ENCODE assay signal across 14 cellular contexts in genomic region chr18:24214913-24215312, GRCh38.
DNase-seq lines count a peak whose midpoint lies in the region; ATAC-seq and TF ChIP-seq lines count a peak whose summit lies in the region.
"Had no signal": no experiment of that assay in that cellular context is flagged by ENCODE, and none has a peak within 500 bp of the region (broad histone marks: within the 10 kb centered on the region; RNA-seq: fewer than 3 reads in every experiment).

No MANE protein-coding gene starts in this region.

- H3K27me3 ChIP-seq in PC-3 (ENCODE audit: low read length) (no peaks in the 10 kb centered on the region), esophagus muscularis mucosa (no peaks in the 10 kb centered on the region)
- H3K27me3 ChIP-seq: BLaER1 treated with 17β-estradiol and CSF1 and Interleukin-3, amounts not matched to agents 10 nM and 100 nM; ovary; uterus had no signal

- H3F3A ChIP-seq in PC-3 (ENCODE audit: low read length, unreplicated experiment): peaks cover 14% of the 10 kb centered on the region

- H3K79me2 ChIP-seq in PC-3 (ENCODE audit: low read length): peaks cover 18% of the 10 kb centered on the region

- WGBS in esophagus muscularis mucosa: 43% methylated on average over 1 of the region's 1 CpG

- intact Hi-C loops in Calu3 (cut with micrococcal nuclease; ENCODE audit: unreplicated experiment) (loop anchor here (2.0 to 5.0 kb wide), 3 partner anchors 38 to 78 kb away; partner anchors contain the start of gene CABYR), PC-3 (cut with micrococcal nuclease) (loop anchor here (1.0 to 5.0 kb wide), 2 partner anchors 43 to 56 kb away; no protein-coding TSS in a partner anchor), esophagus muscularis mucosa (cut with DNase I) (loop anchor here (5.0 kb wide), 1 partner anchor 57 kb away; no protein-coding TSS in a partner anchor)

- ATAC-seq in PC-3 (no peak), WTC11 (no peak)
- no peak for ATAC-seq in stimulated activated naive CD8-positive, alpha-beta T cell treated with anti-CD3 and anti-CD28 coated beads, Interleukin-15, amount 100 ng/mL, for 72 hours
- ATAC-seq: GM12878 had no signal

- H3K36me3 Mint-ChIP-seq in Calu3 (ENCODE audit: insufficient read depth, unreplicated experiment) (peaks cover 13% of the 10 kb centered on the region), osteocyte (ENCODE audit: unreplicated experiment) (peaks cover 10% of the 10 kb centered on the region), progenitor cell of endocrine pancreas (ENCODE audit: insufficient read depth) (peaks cover 2% of the 10 kb centered on the region), WTC11 (no peaks in the 10 kb centered on the region), HFFc6 (ENCODE audit: low read depth) (no peaks in the 10 kb centered on the region)

- H3K27me3 Mint-ChIP-seq in Calu3 (ENCODE audit: unreplicated experiment) (no peaks in the 10 kb centered on the region), osteocyte (ENCODE audit: unreplicated experiment) (no peaks in the 10 kb centered on the region), progenitor cell of endocrine pancreas (no peaks in the 10 kb centered on the region), WTC11 (ENCODE audit: low read depth) (no peaks in the 10 kb centered on the region), HFFc6 (ENCODE audit: insufficient read depth) (no peaks in the 10 kb centered on the region)
- no peaks in the 10 kb centered on the region for H3K27me3 Mint-ChIP-seq in stimulated activated naive CD8-positive, alpha-beta T cell treated with anti-CD3 and anti-CD28 coated beads, Interleukin-15, amount 100 ng/mL, for 72 hours

- H3K4me1 ChIP-seq in PC-3 (ENCODE audit: insufficient read depth, low read length): peaks cover 63% of the 10 kb centered on the region
- H3K4me1 ChIP-seq in esophagus muscularis mucosa: peaks cover 28 to 59% (median 44%) of the 10 kb centered on the region in 4 donors
- H3K4me1 ChIP-seq: BLaER1 treated with 17β-estradiol and CSF1 and Interleukin-3, amounts not matched to agents 10 nM and 100 nM; uterus had no signal

- POLR2A ChIA-PET in PC-3 (lab: Charles Lee; ENCODE audit: unreplicated experiment) (no interaction called here), WTC11 (lab: Charles Lee) (no interaction called here)

- H3K9ac ChIP-seq in PC-3 (ENCODE audit: low read length): peak overlapping the region; percentile 14; the same call in 1 of the 2 replicates
- H3K9ac ChIP-seq: BLaER1 treated with 17β-estradiol and CSF1 and Interleukin-3, amounts not matched to agents 10 nM and 100 nM had no signal

- no peak for DNase-seq in Calu3
- DNase-seq in PC-3: peak; percentile 53
- no peak for DNase-seq in esophagus muscularis mucosa (ENCODE audit: extremely low spot score)
- no peak for DNase-seq in osteocyte (ENCODE audit: extremely low spot score, unreplicated experiment)
- no peak for DNase-seq in progenitor cell of endocrine pancreas (ENCODE audit: low spot score, unreplicated experiment)
- no peak for DNase-seq in WTC11 (ENCODE audit: low spot score)
- no peak for DNase-seq in stimulated activated naive CD8-positive, alpha-beta T cell treated with anti-CD3 and anti-CD28 coated beads, Interleukin-15, amount 100 ng/mL, for 72 hours
- DNase-seq in HFFc6: no peak
- DNase-seq: activated gamma-delta T cell treated with Interleukin-2 at 50 U/mL for 16 hours, ovary, uterus had no signal

- H2AFZ ChIP-seq in PC-3 (ENCODE audit: low read length): no peak overlapping the region

- H3K27ac Mint-ChIP-seq in Calu3 (ENCODE audit: unreplicated experiment) (peak overlapping the region; percentile 71), osteocyte (ENCODE audit: unreplicated experiment) (peak overlapping the region; percentile 31), progenitor cell of endocrine pancreas (no peak overlapping the region), WTC11 (no peak overlapping the region), HFFc6 (no peak overlapping the region)
- no peak overlapping the region for H3K27ac Mint-ChIP-seq in stimulated activated naive CD8-positive, alpha-beta T cell treated with anti-CD3 and anti-CD28 coated beads, Interleukin-15, amount 100 ng/mL, for 72 hours

- H3K9me3 ChIP-seq in PC-3 (ENCODE audit: low read length) (no peaks in the 10 kb centered on the region), esophagus muscularis mucosa (no peaks in the 10 kb centered on the region)
- H3K9me3 ChIP-seq: BLaER1 treated with 17β-estradiol and CSF1 and Interleukin-3, amounts not matched to agents 10 nM and 100 nM; ovary; uterus had no signal

- H3K4me3 ChIP-seq in PC-3 (ENCODE audit: low read length) (peak overlapping the region; percentile 45), esophagus muscularis mucosa (no peak overlapping the region)
- H3K4me3 ChIP-seq: BLaER1 treated with 17β-estradiol and CSF1 and Interleukin-3, amounts not matched to agents 10 nM and 100 nM; GM12878; ovary; uterus had no signal

- H3K36me3 ChIP-seq in PC-3 (ENCODE audit: low read depth, low read length) (no peaks in the 10 kb centered on the region), esophagus muscularis mucosa (no peaks in the 10 kb centered on the region)
- H3K36me3 ChIP-seq: ovary, uterus had no signal

- TF ChIP-seq CTCF in Calu3 (IDR thresholded peaks at IDR 0.05; ENCODE audit: unreplicated experiment) (no peak), PC-3 (conservative IDR thresholded peaks at IDR 0.05; ENCODE audit: low read depth, low read length) (no peak), esophagus muscularis mucosa (IDR thresholded peaks at IDR 0.05) (no peak), osteocyte (IDR thresholded peaks at IDR 0.05) (no peak), progenitor cell of endocrine pancreas (IDR thresholded peaks at IDR 0.05; ENCODE audit: unreplicated experiment) (no peak), WTC11 (IDR thresholded peaks at IDR 0.05) (no peak), HFFc6 (IDR thresholded peaks at IDR 0.05) (no peak)

- H3K27ac ChIP-seq in PC-3 (ENCODE audit: low read length) (peak overlapping the region; percentile 83), esophagus muscularis mucosa (replicated peaks in 1 of 4) (peak overlapping the region; percentile 55 to 76 (median 75))
- H3K27ac ChIP-seq: BLaER1 treated with 17β-estradiol and CSF1 and Interleukin-3, amounts not matched to agents 10 nM and 100 nM; HL-60; ovary had no signal

- BruUV-seq in Calu3 (replicated peaks; lab: Mats Ljungman, UMichigan) (no TSS peak), PC-3 (replicated peaks; lab: Mats Ljungman, UMichigan) (no TSS peak)

- peak overlapping the region; percentile 47 for H3K4me3 Mint-ChIP-seq in Calu3 (ENCODE audit: low read depth, unreplicated experiment)
- H3K4me3 Mint-ChIP-seq in osteocyte (ENCODE audit: unreplicated experiment): peak overlapping the region; percentile 11
- H3K4me3 Mint-ChIP-seq in progenitor cell of endocrine pancreas (ENCODE audit: low read depth): no peak overlapping the region
- no peak overlapping the region for H3K4me3 Mint-ChIP-seq in WTC11
- H3K4me3 Mint-ChIP-seq in stimulated activated naive CD8-positive, alpha-beta T cell treated with anti-CD3 and anti-CD28 coated beads, Interleukin-15, amount 100 ng/mL, for 72 hours: no peak overlapping the region
- no peak overlapping the region for H3K4me3 Mint-ChIP-seq in HFFc6

- H3K9me2 ChIP-seq in PC-3 (replicated peaks; ENCODE audit: low read length): no peaks in the 10 kb centered on the region

- peaks cover 50% of the 10 kb centered on the region for H3K4me1 Mint-ChIP-seq in Calu3 (ENCODE audit: low read depth, unreplicated experiment)
- H3K4me1 Mint-ChIP-seq in osteocyte (ENCODE audit: unreplicated experiment): peaks cover 26% of the 10 kb centered on the region
- peaks cover 19% of the 10 kb centered on the region for H3K4me1 Mint-ChIP-seq in progenitor cell of endocrine pancreas (ENCODE audit: low read depth)
- H3K4me1 Mint-ChIP-seq in WTC11: peaks cover 15% of the 10 kb centered on the region
- no peaks in the 10 kb centered on the region for H3K4me1 Mint-ChIP-seq in stimulated activated naive CD8-positive, alpha-beta T cell treated with anti-CD3 and anti-CD28 coated beads, Interleukin-15, amount 100 ng/mL, for 72 hours
- H3K4me1 Mint-ChIP-seq in HFFc6 (ENCODE audit: low read depth): peaks cover 35% of the 10 kb centered on the region

- no peak for TF ChIP-seq POLR2A in esophagus muscularis mucosa (IDR thresholded peaks at IDR 0.05; ENCODE audit: low read depth)

- peak overlapping the region; percentile 77 for H3K4me2 ChIP-seq in PC-3 (ENCODE audit: low read length)
- H3K4me2 ChIP-seq: BLaER1 treated with 17β-estradiol and CSF1 and Interleukin-3, amounts not matched to agents 10 nM and 100 nM had no signal

- no peaks in the 10 kb centered on the region for H3K9me3 Mint-ChIP-seq in Calu3 (ENCODE audit: low read depth, unreplicated experiment)
- peaks cover 5% of the 10 kb centered on the region for H3K9me3 Mint-ChIP-seq in osteocyte (ENCODE audit: unreplicated experiment)
- no peaks in the 10 kb centered on the region for H3K9me3 Mint-ChIP-seq in progenitor cell of endocrine pancreas (ENCODE audit: low read depth)
- no peaks in the 10 kb centered on the region for H3K9me3 Mint-ChIP-seq in WTC11
- H3K9me3 Mint-ChIP-seq in stimulated activated naive CD8-positive, alpha-beta T cell treated with anti-CD3 and anti-CD28 coated beads, Interleukin-15, amount 100 ng/mL, for 72 hours: no peaks in the 10 kb centered on the region
- no peaks in the 10 kb centered on the region for H3K9me3 Mint-ChIP-seq in HFFc6

- CTCF ChIA-PET in Calu3 (lab: Charles Lee) (interaction anchor here (0.7 to 1.6 kb wide), 5 partner anchors 14 to 55 kb away, joined by 3 to 8 read pairs (median 6); no protein-coding TSS in a partner anchor), PC-3 (lab: Charles Lee) (no interaction called here), WTC11 (lab: Charles Lee) (interaction anchor here (2.3 kb wide), 1 partner anchor 38 kb away, joined by 9 read pairs; no protein-coding TSS in a partner anchor)

- no peaks in the 10 kb centered on the region for H4K20me1 ChIP-seq in PC-3 (ENCODE audit: low read length)
- H4K20me1 ChIP-seq: BLaER1 treated with 17β-estradiol and CSF1 and Interleukin-3, amounts not matched to agents 10 nM and 100 nM had no signal

- TF ChIP-seq EP300 in esophagus muscularis mucosa (IDR thresholded peaks at IDR 0.05): no peak

TF ChIP-seq in WTC11, 78 proteins besides CTCF, POLR2A, EP300 and RAD21 (continues in another document):
- no peak for TF ChIP-seq ZNF671 (CRISPR knock-in tag; IDR thresholded peaks at IDR 0.05)
- TF ChIP-seq OVOL2 (CRISPR knock-in tag; IDR thresholded peaks at IDR 0.05; ENCODE audit: borderline replicate concordance): no peak
- TF ChIP-seq FOXJ3 (CRISPR knock-in tag; IDR thresholded peaks at IDR 0.05; ENCODE audit: borderline replicate concordance): no peak

Comparison
In these comparisons a context has a peak if more than half of its experiments do, and no peak if none do; other contexts are left out.
1. H3K27ac Mint-ChIP-seq: peak in Calu3 (single experiment) and osteocyte (single experiment); none in progenitor cell of endocrine pancreas (single experiment), WTC11 (single experiment), stimulated activated naive CD8-positive, alpha-beta T cell treated with anti-CD3 and anti-CD28 coated beads, Interleukin-15, amount 100 ng/mL, for 72 hours (0 of 2) and HFFc6 (single experiment).
2. H3K4me3 Mint-ChIP-seq: peak in Calu3 (single experiment) and osteocyte (single experiment); none in progenitor cell of endocrine pancreas (single experiment), WTC11 (single experiment), stimulated activated naive CD8-positive, alpha-beta T cell treated with anti-CD3 and anti-CD28 coated beads, Interleukin-15, amount 100 ng/mL, for 72 hours (0 of 2) and HFFc6 (single experiment).